8 cellular contexts compared by ENCODE assay signal in the genomic region with DNA sequence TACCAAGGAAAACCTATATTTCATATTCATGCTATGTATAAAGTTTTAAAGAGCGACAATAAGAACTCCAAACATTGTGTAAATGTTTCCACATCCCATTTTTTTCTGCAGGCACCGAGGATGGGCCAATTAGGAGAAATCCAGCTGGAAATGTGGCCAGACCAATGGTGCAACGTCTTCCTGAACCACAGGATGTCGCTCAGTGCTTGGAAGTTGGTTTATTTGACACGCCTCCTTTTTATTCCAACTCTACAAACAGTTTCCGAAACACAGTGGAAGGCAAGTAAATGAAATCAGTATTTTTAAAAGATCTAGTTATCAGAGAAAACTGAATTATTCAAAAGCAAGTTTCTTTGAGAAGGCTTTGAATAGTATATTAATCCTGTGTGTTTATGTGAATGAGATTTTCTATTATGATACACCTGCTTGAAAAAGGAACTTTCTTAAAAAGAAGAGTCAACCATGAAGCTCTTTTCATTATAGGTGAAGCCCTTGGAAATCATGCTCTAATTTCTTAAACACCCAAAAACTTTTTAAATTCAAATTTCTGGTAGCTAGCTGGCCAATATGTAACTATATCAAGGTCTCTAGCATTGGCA. TPM values are rescaled to one million over a fixed set of nuclear protein-coding genes. Genes with fewer than 3 reads are reported as not detected.
DNase-seq lines count a peak whose midpoint lies in the region; ATAC-seq and TF ChIP-seq lines count a peak whose summit lies in the region.

No MANE protein-coding gene starts in this region.

- DNase-seq in Ammon's horn (ENCODE audit: low spot score): peak; percentile 66
- peak; percentile 63 for DNase-seq in NCI-H2107 treated with DMSO at 0.1 percent for 48 hours (lab: John Stamatoyannopoulos, UW; ENCODE audit: unreplicated experiment)
- peak; percentile 78 for DNase-seq in choroid plexus epithelial cell (ENCODE audit: low read depth)
- DNase-seq in lower lobe of right lung: peak; percentile 25
- no peak for DNase-seq in CD8-positive, alpha-beta memory T cell
- DNase-seq in activated T-cell treated with anti-CD3 and anti-CD28 coated beads, Interleukin-2, amount 50 U/mL, for 4 hours: no peak
- DNase-seq in GM10248 (ENCODE audit: extremely low spot score): no peak

- H3K36me3 Mint-ChIP-seq in CD8-positive, alpha-beta memory T cell: peaks cover 0 to under 1% (median 0%) of the 10 kb centered on the region in 3 donors
- H3K36me3 Mint-ChIP-seq in activated T-cell treated with anti-CD3 and anti-CD28 coated beads, Interleukin-2, amount 50 U/mL, for 4 hours (ENCODE audit: insufficient read depth): no peaks in the 10 kb centered on the region

- no peak overlapping the region for H3K4me3 ChIP-seq in choroid plexus epithelial cell (ENCODE audit: low read depth, low read length)
- no peak overlapping the region for H3K4me3 ChIP-seq in lower lobe of right lung
- no peak overlapping the region for H3K4me3 ChIP-seq in CD8-positive, alpha-beta memory T cell (ENCODE audit: low read length)

- POLR2A ChIA-PET in CD8-positive, alpha-beta memory T cell (lab: Charles Lee): no interaction called here
- POLR2A ChIA-PET in GM10248 (lab: Yijun Ruan, JAX): no interaction called here

- H3K4me3 Mint-ChIP-seq in CD8-positive, alpha-beta memory T cell: no peak overlapping the region
- no peak overlapping the region for H3K4me3 Mint-ChIP-seq in activated T-cell treated with anti-CD3 and anti-CD28 coated beads, Interleukin-2, amount 50 U/mL, for 4 hours

- peaks cover 5 to 31% (median 11%) of the 10 kb centered on the region in 5 donors for H3K9me3 Mint-ChIP-seq in CD8-positive, alpha-beta memory T cell
- H3K9me3 Mint-ChIP-seq in activated T-cell treated with anti-CD3 and anti-CD28 coated beads, Interleukin-2, amount 50 U/mL, for 4 hours: peaks cover 6% of the 10 kb centered on the region

- H3K27ac Mint-ChIP-seq in CD8-positive, alpha-beta memory T cell: no peak overlapping the region

- ATAC-seq in lower lobe of right lung (peak; percentile 50 to 52), GM21529 (IDR thresholded peaks at IDR 0.05; ENCODE audit: unreplicated experiment) (no peak)
- no peak for ATAC-seq in activated T-cell treated with anti-CD3 and anti-CD28 coated beads, Interleukin-2, amount 50 U/mL, for 4 hours

- peaks cover 14% of the 10 kb centered on the region for H3K4me1 ChIP-seq in lower lobe of right lung
- no peaks in the 10 kb centered on the region for H3K4me1 ChIP-seq in CD8-positive, alpha-beta memory T cell (ENCODE audit: insufficient read depth, low read length)

- CTCF ChIA-PET in CD8-positive, alpha-beta memory T cell (lab: Charles Lee): no interaction called here
- CTCF ChIA-PET in GM10248 (lab: Yijun Ruan, JAX): no interaction called here

- TF ChIP-seq CTCF in choroid plexus epithelial cell (conservative IDR thresholded peaks at IDR 0.05; ENCODE audit: low read depth, low read length) (peak; percentile 83), lower lobe of right lung (IDR thresholded peaks at IDR 0.05) (peak; percentile 50), GM10248 (IDR thresholded peaks at IDR 0.05; ENCODE audit: control extremely low read depth, extremely low read depth, low read depth, missing control alignments) (no peak)

- H3K4me1 Mint-ChIP-seq in CD8-positive, alpha-beta memory T cell: no peaks in the 10 kb centered on the region
- no peaks in the 10 kb centered on the region for H3K4me1 Mint-ChIP-seq in activated T-cell treated with anti-CD3 and anti-CD28 coated beads, Interleukin-2, amount 50 U/mL, for 4 hours (ENCODE audit: low read depth)

- no peaks in the 10 kb centered on the region for H3K9me3 ChIP-seq in lower lobe of right lung
- H3K9me3 ChIP-seq in CD8-positive, alpha-beta memory T cell (ENCODE audit: low read length): no peaks in the 10 kb centered on the region

- no peaks in the 10 kb centered on the region for H3K36me3 ChIP-seq in lower lobe of right lung
- no peaks in the 10 kb centered on the region for H3K36me3 ChIP-seq in CD8-positive, alpha-beta memory T cell (ENCODE audit: insufficient read depth, low read length)

- intact Hi-C loops in lower lobe of right lung (cut with DNase I): no loop called here

- no peaks in the 10 kb centered on the region for H3K27me3 ChIP-seq in lower lobe of right lung (ENCODE audit: low read depth)
- no peaks in the 10 kb centered on the region for H3K27me3 ChIP-seq in CD8-positive, alpha-beta memory T cell (ENCODE audit: insufficient read depth, low read length, poor library complexity, severe bottlenecking)

- H3K27me3 Mint-ChIP-seq in CD8-positive, alpha-beta memory T cell: no peaks in the 10 kb centered on the region
- no peaks in the 10 kb centered on the region for H3K27me3 Mint-ChIP-seq in activated T-cell treated with anti-CD3 and anti-CD28 coated beads, Interleukin-2, amount 50 U/mL, for 4 hours (ENCODE audit: low read depth)

- H3K27ac ChIP-seq in lower lobe of right lung: no peak overlapping the region
- H3K27ac ChIP-seq in CD8-positive, alpha-beta memory T cell (ENCODE audit: low read depth, low read length): no peak overlapping the region

RNA-seq across cellular contexts. Expression of gene TYRP1, which starts 9.1 kb away (rescaled TPM):
- total RNA-seq in lower lobe of right lung: 5.8 TPM
- total RNA-seq in CD8-positive, alpha-beta memory T cell: not detected
- polyA plus RNA-seq in CD8-positive, alpha-beta memory T cell: not detected
- not detected for total RNA-seq in activated T-cell treated with anti-CD3 and anti-CD28 coated beads, Interleukin-2, amount 50 U/mL, for 4 hours

Comparison
In these comparisons a context has a peak if more than half of its experiments do, and no peak if none do; other contexts are left out.
1. DNase-seq: peak in Ammon's horn (single experiment), NCI-H2107 treated with DMSO at 0.1 percent for 48 hours (single experiment), choroid plexus epithelial cell (single experiment) and lower lobe of right lung (single experiment); none in CD8-positive, alpha-beta memory T cell (0 of 5), activated T-cell treated with anti-CD3 and anti-CD28 coated beads, Interleukin-2, amount 50 U/mL, for 4 hours (single experiment) and GM10248 (single experiment).
2. ATAC-seq: peak in lower lobe of right lung (2 of 2); none in GM21529 (single experiment) and activated T-cell treated with anti-CD3 and anti-CD28 coated beads, Interleukin-2, amount 50 U/mL, for 4 hours (0 of 2).